In genomic region chr14:99581371-99581770, GRCh38 we compare ENCODE assay signal across 22 cellular contexts. TPM values are rescaled to one million over a fixed set of nuclear protein-coding genes. Genes with fewer than 3 reads are reported as not detected.
DNase-seq lines count a peak whose midpoint lies in the region; ATAC-seq, FAIRE-seq and TF ChIP-seq lines count a peak whose summit lies in the region.
"Had no signal": no experiment of that assay in that cellular context is flagged by ENCODE, and none has a peak within 500 bp of the region (broad histone marks: within the 10 kb centered on the region; RNA-seq: fewer than 3 reads in every experiment).

No MANE protein-coding gene starts in this region.

- no peak overlapping the region for H2AFZ ChIP-seq in HepG2 (ENCODE audit: low read length)
- H2AFZ ChIP-seq in trophoblast cell (ENCODE audit: insufficient read depth, low read length, poor library complexity), result peak overlapping the region; percentile 13

- TF ChIP-seq CTCF in HepG2 (CRISPR knock-in tag; IDR thresholded peaks at IDR 0.05) (no peak), right lobe of liver (IDR thresholded peaks at IDR 0.05) (no peak)

- H3K14ac ChIP-seq in trophoblast cell (ENCODE audit: low read length), result peak overlapping the region; percentile 32

- H2AK5ac ChIP-seq in trophoblast cell (ENCODE audit: low read length), result peak overlapping the region; percentile 90

- peak overlapping the region; percentile 62 for H2BK120ac ChIP-seq in trophoblast cell (ENCODE audit: insufficient read depth, low read length, poor library complexity)

- H2BK5ac ChIP-seq in trophoblast cell (ENCODE audit: low read depth, low read length, poor library complexity), result peak overlapping the region; percentile 73

- in situ Hi-C loops in HepG2 (cut with HindIII; ENCODE audit: extremely low pct_ligation_motif_present, low pct_unique_long_range_greater_than_20kb), result no loop called here

- DNase-seq in HepG2 (ENCODE audit: low spot score), result no peak
- DNase-seq in right lobe of liver, result no peak
- DNase-seq in frontal cortex (ENCODE audit: low spot score in 2 of 2), result peak; percentile 63 to 68
- DNase-seq in trophoblast cell, result no peak
- no peak for DNase-seq in KG1 (lab: John Stamatoyannopoulos, UW)
- DNase-seq in activated CD4-positive, CD25-positive, alpha-beta regulatory T cell (lab: John Stamatoyannopoulos, UW), result no peak
- DNase-seq in stimulated activated CD4-positive, alpha-beta T cell treated with anti-CD3 and anti-CD28 coated beads, Interleukin-2, amount 100 ng/mL, for 24 hours, result no peak
- DNase-seq: activated CD8-positive, alpha-beta T cell treated with anti-CD3 and anti-CD28 coated beads, Interleukin-2, amount 10 ng/mL, durations not matched to agents 7 days and 5 days; activated naive CD4-positive, alpha-beta T cell treated with anti-CD3 and anti-CD28 coated beads, Interleukin-2, amount 10 ng/mL, durations not matched to agents 7 days and 5 days; activated T-cell treated with anti-CD3 and anti-CD28 coated beads, Interleukin-2, amount 50 U/mL, for 1 hour; cerebellar nuclear complex; gastrocnemius medialis; KBM-7; mesenchymal stem cell; NCI-H187; SK-N-SH; stimulated activated naive CD8-positive, alpha-beta T cell treated with anti-CD3 and anti-CD28 coated beads, Interleukin-15, Interleukin-2, amounts not matched to agents 100 U/mL and 50 U/mL, for 24 hours had no signal

- peaks cover 31% of the 10 kb centered on the region for H3K79me1 ChIP-seq in trophoblast cell (ENCODE audit: low read length)

- H3K9ac ChIP-seq in HepG2 (ENCODE audit: insufficient read depth, low read depth, low read length) (no peak overlapping the region), trophoblast cell (ENCODE audit: low read length) (no peak overlapping the region)
- H3K9ac ChIP-seq: SK-N-SH had no signal

- peak overlapping the region; percentile 87 for H4K91ac ChIP-seq in trophoblast cell (ENCODE audit: low read depth, low read length)

- H3K23ac ChIP-seq in trophoblast cell (ENCODE audit: low read length), result no peak overlapping the region

- no TSS peak for BruUV-seq in HepG2 (replicated peaks; lab: Mats Ljungman, UMichigan)

- no peaks in the 10 kb centered on the region; a peak in 1 of 5 replicates for H3K27me3 ChIP-seq in HepG2 (ENCODE audit: control insufficient read depth in 1 of 2, insufficient read depth in 2 of 2, low read length in 2 of 2)
- H3K27me3 ChIP-seq in right lobe of liver, result no peaks in the 10 kb centered on the region
- no peaks in the 10 kb centered on the region for H3K27me3 ChIP-seq in trophoblast cell (ENCODE audit: insufficient read depth, low read length)
- H3K27me3 ChIP-seq: gastrocnemius medialis had no signal

- TF ChIP-seq EP300 in HepG2 (IDR thresholded peaks at IDR 0.05; ENCODE audit: low read depth in 2 of 2, low read length in 2 of 2) (no peak), HepG2 (CRISPR knock-in tag; IDR thresholded peaks at IDR 0.05; ENCODE audit: borderline replicate concordance) (no peak)

- peaks cover 24% of the 10 kb centered on the region for H4K20me1 ChIP-seq in HepG2 (ENCODE audit: insufficient read depth, low read length)

- peak overlapping the region; percentile 73 for H3K4ac ChIP-seq in trophoblast cell (ENCODE audit: low read depth, low read length)

- peaks cover 62% of the 10 kb centered on the region for H3K4me1 ChIP-seq in HepG2 (ENCODE audit: insufficient read depth, low read length)
- peaks cover 0 to 18% (median 6%) of the 10 kb centered on the region in 4 donors for H3K4me1 ChIP-seq in right lobe of liver
- H3K4me1 ChIP-seq in trophoblast cell (ENCODE audit: control insufficient read depth in 1 of 2, insufficient read depth in 2 of 2, low read length in 2 of 2), result peaks cover 30 to 39% of the 10 kb centered on the region in 2 experiments

- H3K27ac ChIP-seq in HepG2 (ENCODE audit: extremely low read length, insufficient read depth, low read length) (no peak overlapping the region), right lobe of liver (no peak overlapping the region), trophoblast cell (ENCODE audit: low read depth, low read length) (peak overlapping the region; percentile 57)

- intact Hi-C loops in HepG2 (cut with micrococcal nuclease; ENCODE audit: unreplicated experiment), result no loop called here
- intact Hi-C loops in right lobe of liver (cut with DNase I), result no loop called here

- peak overlapping the region; percentile 5 for H4K8ac ChIP-seq in trophoblast cell (ENCODE audit: low read depth, low read length)

- no peak for ATAC-seq in HepG2
- ATAC-seq in right lobe of liver, result no peak
- ATAC-seq in HG03342 (IDR thresholded peaks at IDR 0.05; ENCODE audit: unreplicated experiment), result no peak
- ATAC-seq: activated CD8-positive, alpha-beta T cell treated with anti-CD3 and anti-CD28 coated beads, Interleukin-2, amount 10 ng/mL, durations not matched to agents 7 days and 5 days; gastrocnemius medialis; natural killer cell treated with Interleukin-12 subunit alpha and Interleukin-12 subunit beta and Interleukin-15 and Interleukin-18, amount 100 ng/mL, for 72 hours; stimulated activated naive CD8-positive, alpha-beta T cell treated with anti-CD3 and anti-CD28 coated beads, Interleukin-15, Interleukin-2, amounts not matched to agents 100 U/mL and 50 U/mL, for 24 hours had no signal

- H3K79me2 ChIP-seq in HepG2 (ENCODE audit: insufficient read depth, low read length) (peaks cover 91% of the 10 kb centered on the region), trophoblast cell (ENCODE audit: control insufficient read depth, insufficient read depth, low read length, poor library complexity) (peaks cover 18% of the 10 kb centered on the region)

- H3K36me3 ChIP-seq in HepG2 (replicated peaks in 1 of 2; ENCODE audit: control insufficient read depth in 1 of 2, insufficient read depth in 2 of 2, low read length in 2 of 2), result peaks cover 3 to 13% of the 10 kb centered on the region in 2 experiments; a peak in 3 of 5 replicates
- no peaks in the 10 kb centered on the region for H3K36me3 ChIP-seq in right lobe of liver
- no peaks in the 10 kb centered on the region for H3K36me3 ChIP-seq in trophoblast cell (ENCODE audit: control insufficient read depth in 1 of 2, insufficient read depth in 2 of 2, low read length in 2 of 2)
- H3K36me3 ChIP-seq: gastrocnemius medialis had no signal

- H3K9me3 ChIP-seq in HepG2 (ENCODE audit: low read length) (no peaks in the 10 kb centered on the region), right lobe of liver (no peaks in the 10 kb centered on the region), trophoblast cell (ENCODE audit: insufficient read depth, low read depth, low read length) (peaks cover 2% of the 10 kb centered on the region)
- H3K9me3 ChIP-seq: gastrocnemius medialis, SK-N-SH had no signal

- TF ChIP-seq POLR2A in HepG2 (IDR thresholded peaks at IDR 0.05; ENCODE audit: insufficient read depth in 1 of 2, low read depth in 2 of 2, low read length in 2 of 2) (no peak), right lobe of liver (IDR thresholded peaks at IDR 0.05) (no peak)

- peak overlapping the region; percentile 83 for H2BK12ac ChIP-seq in trophoblast cell (ENCODE audit: low read length)

- TF ChIP-seq RAD21 in HepG2 (CRISPR knock-in tag; IDR thresholded peaks at IDR 0.05), result no peak

- peak overlapping the region; percentile 68 for H3K18ac ChIP-seq in trophoblast cell (ENCODE audit: low read length)

- 95% methylated on average over 6 of the region's 16 CpGs for WGBS in HepG2 (ENCODE audit: low lambda C conversion rate)
- WGBS in right lobe of liver (ENCODE audit: insufficient coverage, low coverage, low lambda C conversion rate, missing lambda C conversion rate), result no CpG with 5 or more reads among the region's 16 CpGs
- no CpG with 5 or more reads among the region's 16 CpGs for WGBS in trophoblast cell (ENCODE audit: extremely low coverage, insufficient coverage, insufficient read length)

- CTCF ChIA-PET in HepG2 (lab: Yijun Ruan, JAX; ENCODE audit: low intra/inter-chr PET ratio, low total read pairs), result no interaction called here

- H4K12ac ChIP-seq in trophoblast cell (ENCODE audit: low read depth, low read length), result peak overlapping the region; percentile 8

- POLR2A ChIA-PET in HepG2 (lab: Yijun Ruan, JAX), result no interaction called here

- H3K4me3 ChIP-seq in HepG2 (replicated peaks in 1 of 3; ENCODE audit: insufficient read depth in 1 of 3, low read depth in 2 of 3, low read length in 3 of 3), result no peak overlapping the region
- H3K4me3 ChIP-seq in right lobe of liver, result no peak overlapping the region
- no peak overlapping the region for H3K4me3 ChIP-seq in trophoblast cell (ENCODE audit: low read depth, low read length)
- H3K4me3 ChIP-seq: gastrocnemius medialis, skin epidermis had no signal

- no peak for FAIRE-seq in HepG2 (lab: Jason Lieb, UNC)
- FAIRE-seq in frontal cortex (lab: Jason Lieb, UNC), result no peak
- FAIRE-seq: D721Med, RCC 7860 had no signal

- no peak overlapping the region for H3K4me2 ChIP-seq in HepG2 (ENCODE audit: low read depth, low read length)
- H3K4me2 ChIP-seq in trophoblast cell (ENCODE audit: low read length), result no peak overlapping the region
- H3K4me2 ChIP-seq: SK-N-SH had no signal

TF ChIP-seq in HepG2, 621 proteins besides CTCF, POLR2A, EP300 and RAD21 (continues in another document):
- TF ChIP-seq AGO2 (optimal IDR thresholded peaks at IDR 0.05; ENCODE audit: low read depth, low read length), result peak; percentile 46

RNA-seq across cellular contexts. Expression of gene CCDC85C, which starts 22.6 kb away (rescaled TPM):
- total RNA-seq in HepG2 (2016; rRNA removed; fragmentation: Illumina TruSeq; extraction: Trizol), result 43.8 and 47.6 TPM in 2 replicates
- total RNA-seq in HepG2 (2016; cell fraction: cytosol; rRNA removed; fragmentation: Illumina TruSeq; extraction: Trizol; ENCODE audit: low read depth), result 4.3 and 4.6 TPM in 2 replicates
- total RNA-seq in HepG2 (2016; cell fraction: insoluble cytoplasmic fraction; rRNA removed; fragmentation: Illumina TruSeq; extraction: Trizol), result 33.8 and 47.0 TPM in 2 replicates
- 30.8 and 30.9 TPM in 2 replicates for total RNA-seq in HepG2 (2016; cell fraction: membrane; rRNA removed; fragmentation: Illumina TruSeq; extraction: Trizol)
- 23.1 and 29.3 TPM in 2 replicates for total RNA-seq in HepG2 (2016; cell fraction: nucleus; rRNA removed; fragmentation: Illumina TruSeq; extraction: Trizol)
- polyA plus RNA-seq in HepG2 (2011; rRNA removed), result 18.8 and 30.3 TPM in 2 replicates
- 21.2 and 24.0 TPM in 2 replicates for polyA plus RNA-seq in HepG2 (2011; cell fraction: cytosol; rRNA removed)
- polyA plus RNA-seq in HepG2 (2011; cell fraction: nucleus; rRNA removed), result 30.3 and 32.6 TPM in 2 replicates
- polyA plus RNA-seq in HepG2 (2012), result 41.6 and 57.3 TPM in 2 replicates
- 4.1 and 4.6 TPM in 2 replicates for polyA plus RNA-seq in HepG2 (2016; cell fraction: cytosol; fragmentation: Illumina TruSeq; extraction: Trizol; ENCODE audit: low read depth)
- 36.1 and 43.0 TPM in 2 replicates for polyA plus RNA-seq in HepG2 (2016; cell fraction: insoluble cytoplasmic fraction; fragmentation: Illumina TruSeq; extraction: Trizol; ENCODE audit: low read depth)
- polyA plus RNA-seq in HepG2 (2016; cell fraction: membrane; fragmentation: Illumina TruSeq; extraction: Trizol; ENCODE audit: low read depth), result 18.9 and 20.2 TPM in 2 replicates
- polyA plus RNA-seq in HepG2 (2016; cell fraction: nucleus; fragmentation: Illumina TruSeq; extraction: Trizol; ENCODE audit: insufficient read depth, low read depth), result 40.1 and 40.7 TPM in 2 replicates
- polyA minus RNA-seq in HepG2 (2011; rRNA and poly(A)+ RNA removed; ENCODE audit: low replicate concordance), result 44.2 and 114 TPM in 2 replicates
- 33.8 and 37.6 TPM in 2 replicates for polyA minus RNA-seq in HepG2 (2011; cell fraction: cytosol; rRNA and poly(A)+ RNA removed)
- 11.8 and 12.0 TPM in 2 replicates for polyA minus RNA-seq in HepG2 (2011; cell fraction: nucleus; rRNA and poly(A)+ RNA removed)
- 10 to 100 TPM; 13.6 to 32.8 (median 21.8) TPM for total RNA-seq in right lobe of liver
- total RNA-seq in frontal cortex, result 9.8 TPM
- polyA plus RNA-seq in trophoblast cell (2013), result 17.0 and 18.1 TPM in 2 replicates

Comparison
In these comparisons a context has a peak if more than half of its experiments do, and no peak if none do; other contexts are left out.
1. DNase-seq: peak in frontal cortex (2 of 2); none in HepG2 (single experiment), right lobe of liver (0 of 3), trophoblast cell (0 of 2), KG1 (single experiment), activated CD4-positive, CD25-positive, alpha-beta regulatory T cell (0 of 4) and stimulated activated CD4-positive, alpha-beta T cell treated with anti-CD3 and anti-CD28 coated beads, Interleukin-2, amount 100 ng/mL, for 24 hours (0 of 2).